8 cellular contexts compared by ENCODE assay signal in genomic region chr7:144738708-144739314, GRCh38.
DNase-seq lines count a peak whose midpoint lies in the region; ATAC-seq and TF ChIP-seq lines count a peak whose summit lies in the region.

No MANE protein-coding gene starts in this region.

- no peaks in the 10 kb centered on the region for H3K4me1 ChIP-seq in right lobe of liver

- no peak for TF ChIP-seq POLR2A in right lobe of liver (IDR thresholded peaks at IDR 0.05)

- DNase-seq in DMS114 treated with DMSO at 0.1 percent for 48 hours (lab: John Stamatoyannopoulos, UW; ENCODE audit: unreplicated experiment) = peak; percentile 21
- peak; percentile 6 for DNase-seq in NCI-H524 treated with DMSO at 0.1 percent for 48 hours (lab: John Stamatoyannopoulos, UW)
- peak; percentile 52 for DNase-seq in MCF 10A (ENCODE audit: unreplicated experiment)
- DNase-seq in right lobe of liver = no peak
- no peak for DNase-seq in DMS79 (lab: John Stamatoyannopoulos, UW)
- no peak for DNase-seq in posterior vena cava (ENCODE audit: low spot score)

- peaks cover 6% of the 10 kb centered on the region for H3K4me1 Mint-ChIP-seq in MCF 10A (ENCODE audit: insufficient read depth, unreplicated experiment)

- no TSS peak for BruUV-seq in MCF 10A (replicated peaks; lab: Mats Ljungman, UMichigan)

- H3K4me3 Mint-ChIP-seq in MCF 10A (ENCODE audit: unreplicated experiment) = no peak overlapping the region

- no peak overlapping the region for H3K27ac ChIP-seq in right lobe of liver

- no peaks in the 10 kb centered on the region for H3K36me3 Mint-ChIP-seq in MCF 10A (ENCODE audit: insufficient read depth, unreplicated experiment)

- H3K4me3 ChIP-seq in right lobe of liver = no peak overlapping the region

- H3K9me3 ChIP-seq in right lobe of liver = no peaks in the 10 kb centered on the region

- WGBS in right lobe of liver (ENCODE audit: insufficient coverage, low coverage, low lambda C conversion rate, missing lambda C conversion rate) = 26% methylated on average over 5 of the region's 5 CpGs

- POLR2A ChIA-PET in MCF 10A (lab: Yijun Ruan, JAX) = interaction anchor here (0.6 to 1.3 kb wide), 5 partner anchors 40 to 100 kb away, joined by 3 to 4 read pairs (median 3); partner anchors contain the start of gene TPK1

- H3K36me3 ChIP-seq in right lobe of liver = no peaks in the 10 kb centered on the region

- intact Hi-C loops in MCF 10A (cut with micrococcal nuclease) (loop anchor here (2.0 to 10.0 kb wide), 3 partner anchors 96 to 224 kb away; no protein-coding TSS in a partner anchor), right lobe of liver (cut with DNase I) (no loop called here), posterior vena cava (cut with DNase I) (no loop called here)

- H3K27ac Mint-ChIP-seq in MCF 10A (ENCODE audit: low read depth, unreplicated experiment) = no peak overlapping the region

- H3K9me3 Mint-ChIP-seq in MCF 10A (ENCODE audit: unreplicated experiment) = no peaks in the 10 kb centered on the region

- no peaks in the 10 kb centered on the region for H3K27me3 ChIP-seq in right lobe of liver

- ATAC-seq in GM18861 (IDR thresholded peaks at IDR 0.05; ENCODE audit: unreplicated experiment) (peak; percentile 94), HG02973 (IDR thresholded peaks at IDR 0.05; ENCODE audit: unreplicated experiment) (peak; percentile 90), right lobe of liver (peak; percentile 68 to 79 (median 73))

- H3K27me3 Mint-ChIP-seq in MCF 10A (ENCODE audit: insufficient read depth, unreplicated experiment) = no peaks in the 10 kb centered on the region

- TF ChIP-seq CTCF in MCF 10A (IDR thresholded peaks at IDR 0.05; ENCODE audit: unreplicated experiment) = peak; percentile 66
- TF ChIP-seq CTCF in right lobe of liver (IDR thresholded peaks at IDR 0.05) = peak; percentile 66 to 76 (median 70)

- CTCF ChIA-PET in MCF 10A (lab: Yijun Ruan, JAX) = interaction anchor here (0.6 to 3.8 kb wide), 25 partner anchors 9 to 1417 kb away, joined by 3 to 14 read pairs (median 4); no protein-coding TSS in a partner anchor

Comparison
In these comparisons a context has a peak if more than half of its experiments do, and no peak if none do; other contexts are left out.
1. DNase-seq: peak in DMS114 treated with DMSO at 0.1 percent for 48 hours (single experiment), NCI-H524 treated with DMSO at 0.1 percent for 48 hours (single experiment) and MCF 10A (single experiment); none in right lobe of liver (0 of 3), DMS79 (single experiment) and posterior vena cava (single experiment).
2. Peak in every context shown above with its lines, with median percentiles within 50 percentile points of each other: ATAC-seq.